Comparison of ENCODE assay signal across 8 cellular contexts in the genomic region with DNA sequence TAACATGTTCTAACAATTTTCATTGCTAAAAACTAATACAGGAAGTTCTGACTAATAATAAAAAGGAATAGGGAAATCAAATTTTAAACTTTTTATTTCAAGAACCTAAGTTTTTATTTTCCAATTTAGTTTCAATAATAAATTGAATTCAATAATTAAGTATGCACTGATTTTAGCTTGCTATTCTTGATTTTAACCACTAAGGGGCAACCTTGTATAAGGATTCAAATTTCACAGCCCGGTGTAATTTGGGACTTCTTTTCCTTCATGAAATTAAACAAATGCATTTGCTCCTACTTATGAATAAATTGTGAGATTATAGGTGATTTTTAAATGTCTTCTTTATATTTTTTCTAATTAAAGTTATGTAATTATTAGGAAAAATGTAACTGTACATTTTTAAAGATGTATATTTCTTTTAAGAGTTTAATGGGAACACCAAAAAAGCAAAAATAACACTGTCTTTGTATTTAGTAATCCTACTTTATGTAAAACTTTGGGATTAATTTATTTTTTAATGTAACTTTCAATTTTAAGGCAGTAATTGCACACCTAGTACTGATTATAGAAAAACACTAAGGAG.
A peak's percentile ranks its signal among the peaks of the same experiment; 100 is the strongest.
DNase-seq lines count a peak whose midpoint lies in the region; ATAC-seq lines count a peak whose summit lies in the region.

No MANE protein-coding gene starts in this region.

- DNase-seq in AG08396 (ENCODE audit: low spot score), result peak; percentile 3
- peak; percentile 30 for DNase-seq in NCI-H2171 (lab: John Stamatoyannopoulos, UW)
- DNase-seq in cerebellum (ENCODE audit: low spot score), result peak; percentile 34
- DNase-seq in myocyte (ENCODE audit: low read depth), result peak; percentile 33
- no peak for DNase-seq in activated CD4-positive, alpha-beta T cell treated with anti-CD3 and anti-CD28 coated beads, Interleukin-2, amount 50 U/mL, for 4 hours

- ATAC-seq in GM18517 (IDR thresholded peaks at IDR 0.05; ENCODE audit: unreplicated experiment) (peak; percentile 49), GM21619 (IDR thresholded peaks at IDR 0.05; ENCODE audit: unreplicated experiment) (no peak), GM21528 (IDR thresholded peaks at IDR 0.05; ENCODE audit: low FRiP score, unreplicated experiment) (no peak)

Comparison
In these comparisons a context has a peak if more than half of its experiments do, and no peak if none do; other contexts are left out.
1. DNase-seq: peak in AG08396 (single experiment), NCI-H2171 (single experiment), cerebellum (single experiment) and myocyte (single experiment); none in activated CD4-positive, alpha-beta T cell treated with anti-CD3 and anti-CD28 coated beads, Interleukin-2, amount 50 U/mL, for 4 hours (0 of 2).